ENCODE assay signal across 28 cellular contexts in the genomic region with DNA sequence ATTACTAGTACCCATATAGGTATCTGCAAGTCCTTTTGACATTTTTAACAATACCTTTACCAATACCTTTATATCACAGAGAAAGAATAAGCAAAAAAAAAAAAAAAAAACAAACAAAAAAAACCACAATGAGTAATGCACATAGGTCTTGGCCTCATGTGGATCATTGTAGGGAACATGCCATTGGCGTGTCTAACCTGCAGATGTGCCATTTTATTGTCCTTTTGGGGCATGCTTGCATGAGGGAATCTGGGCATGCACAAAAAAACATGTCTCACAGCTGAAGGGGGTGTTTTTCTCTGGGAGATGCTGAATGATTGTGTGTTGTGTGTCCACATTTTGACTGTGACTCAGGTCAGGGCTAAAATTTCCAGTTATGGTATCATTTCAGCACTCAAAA.
DNase-seq lines count a peak whose midpoint lies in the region; ATAC-seq, FAIRE-seq and TF ChIP-seq lines count a peak whose summit lies in the region.
"Had no signal": no experiment of that assay in that cellular context is flagged by ENCODE, and none has a peak within 500 bp of the region (broad histone marks: within the 10 kb centered on the region; RNA-seq: fewer than 3 reads in every experiment).

No MANE protein-coding gene starts in this region.

- TF ChIP-seq CTCF in bronchial epithelial cell (IDR thresholded peaks at IDR 0.05; ENCODE audit: insufficient read depth, low read length, severe bottlenecking) (no peak), foreskin fibroblast (IDR thresholded peaks at IDR 0.05; ENCODE audit: low read depth, low read length) (no peak)

- no peaks in the 10 kb centered on the region for H3K4me1 Mint-ChIP-seq in activated naive CD4-positive, alpha-beta T cell treated with anti-CD3 and anti-CD28 coated beads, Interleukin-2, amount 10 ng/mL, durations not matched to agents 7 days and 5 days
- H3K4me1 Mint-ChIP-seq: B cell had no signal

- H3K36me3 ChIP-seq in bronchial epithelial cell (ENCODE audit: control insufficient read depth, insufficient read depth, low read length) = no peaks in the 10 kb centered on the region
- H3K36me3 ChIP-seq: MG63, SJSA1 had no signal

- no peaks in the 10 kb centered on the region for H3K36me3 Mint-ChIP-seq in activated naive CD4-positive, alpha-beta T cell treated with anti-CD3 and anti-CD28 coated beads, Interleukin-2, amount 10 ng/mL, durations not matched to agents 7 days and 5 days
- H3K36me3 Mint-ChIP-seq: CD8-positive, alpha-beta T cell had no signal

- H3K27me3 ChIP-seq in bronchial epithelial cell (ENCODE audit: control insufficient read depth, insufficient read depth, low read length) = no peaks in the 10 kb centered on the region
- H3K27me3 ChIP-seq: MG63, SJSA1 had no signal

- ATAC-seq in SK-N-SH treated with all-trans-retinoic acid at 6 μM for 48 hours = no peak
- ATAC-seq: CD8-positive, alpha-beta T cell; HCT116 had no signal

- no peak for FAIRE-seq in bronchial epithelial cell (lab: Jason Lieb, UNC)
- FAIRE-seq: G401.6, H1 had no signal

- H3K4me3 ChIP-seq in bronchial epithelial cell (ENCODE audit: low read depth, low read length) = no peak overlapping the region
- H3K4me3 ChIP-seq in foreskin fibroblast (ENCODE audit: low read depth in 1 of 2, low read length in 2 of 2) = no peak overlapping the region
- H3K4me3 ChIP-seq: MG63, PC-9, SJSA1 had no signal

- peak; percentile 4 for DNase-seq in EL
- peak; percentile 32 for DNase-seq in LHCN-M2 (ENCODE audit: low read depth)
- DNase-seq in bronchial epithelial cell (ENCODE audit: low read depth) = peak; percentile 58
- peak; percentile 12 to 45 for DNase-seq in foreskin fibroblast
- no peak for DNase-seq in stimulated activated CD4-positive, alpha-beta T cell treated with anti-CD3 and anti-CD28 coated beads, Interleukin-2, amount 100 ng/mL, for 24 hours
- DNase-seq in activated naive CD4-positive, alpha-beta T cell treated with anti-CD3 and anti-CD28 coated beads, Interleukin-2, amount 10 ng/mL, durations not matched to agents 7 days and 5 days = no peak
- DNase-seq in foreskin melanocyte = no peak
- DNase-seq: Caco-2; CD8-positive, alpha-beta T cell; DMS79 treated with DMSO at 0.1 percent for 48 hours; MG63; NCI-H1105 treated with DMSO at 0.1 percent for 48 hours; NCI-H146; NCI-H1930; NCI-H2107; NCI-H446; NCI-H524 treated with DMSO at 0.1 percent for 48 hours; NCI-H774; PC-9; Right ventricle myocardium superior; RPMI8226; T-helper 1 cell had no signal

- H3K27me3 Mint-ChIP-seq in activated naive CD4-positive, alpha-beta T cell treated with anti-CD3 and anti-CD28 coated beads, Interleukin-2, amount 10 ng/mL, durations not matched to agents 7 days and 5 days = no peaks in the 10 kb centered on the region
- H3K27me3 Mint-ChIP-seq: B cell had no signal

- no peak overlapping the region for H3K4me3 Mint-ChIP-seq in activated naive CD4-positive, alpha-beta T cell treated with anti-CD3 and anti-CD28 coated beads, Interleukin-2, amount 10 ng/mL, durations not matched to agents 7 days and 5 days
- H3K4me3 Mint-ChIP-seq: B cell; CD8-positive, alpha-beta T cell had no signal

- CTCF ChIA-PET in activated naive CD4-positive, alpha-beta T cell treated with anti-CD3 and anti-CD28 coated beads, Interleukin-2, amount 10 ng/mL, durations not matched to agents 7 days and 5 days (lab: Charles Lee) = no interaction called here

- no peak overlapping the region for H3K27ac Mint-ChIP-seq in activated naive CD4-positive, alpha-beta T cell treated with anti-CD3 and anti-CD28 coated beads, Interleukin-2, amount 10 ng/mL, durations not matched to agents 7 days and 5 days
- H3K27ac Mint-ChIP-seq: B cell; CD8-positive, alpha-beta T cell had no signal

- peaks cover 2% of the 10 kb centered on the region for H3K9me3 Mint-ChIP-seq in activated naive CD4-positive, alpha-beta T cell treated with anti-CD3 and anti-CD28 coated beads, Interleukin-2, amount 10 ng/mL, durations not matched to agents 7 days and 5 days

TF ChIP-seq in SK-N-SH treated with all-trans-retinoic acid at 6 μM for 48 hours, 23 proteins besides CTCF, POLR2A, EP300 and RAD21:
- no peak for TF ChIP-seq ZNF8 (CRISPR knock-in tag; IDR thresholded peaks at IDR 0.05)

Comparison
In these comparisons a context has a peak if more than half of its experiments do, and no peak if none do; other contexts are left out.
1. DNase-seq: peak in EL (single experiment), LHCN-M2 (single experiment), bronchial epithelial cell (single experiment) and foreskin fibroblast (2 of 2); none in stimulated activated CD4-positive, alpha-beta T cell treated with anti-CD3 and anti-CD28 coated beads, Interleukin-2, amount 100 ng/mL, for 24 hours (0 of 2), activated naive CD4-positive, alpha-beta T cell treated with anti-CD3 and anti-CD28 coated beads, Interleukin-2, amount 10 ng/mL, durations not matched to agents 7 days and 5 days (single experiment) and foreskin melanocyte (single experiment).